1 cellular context compared by ENCODE assay signal in the genomic region with DNA sequence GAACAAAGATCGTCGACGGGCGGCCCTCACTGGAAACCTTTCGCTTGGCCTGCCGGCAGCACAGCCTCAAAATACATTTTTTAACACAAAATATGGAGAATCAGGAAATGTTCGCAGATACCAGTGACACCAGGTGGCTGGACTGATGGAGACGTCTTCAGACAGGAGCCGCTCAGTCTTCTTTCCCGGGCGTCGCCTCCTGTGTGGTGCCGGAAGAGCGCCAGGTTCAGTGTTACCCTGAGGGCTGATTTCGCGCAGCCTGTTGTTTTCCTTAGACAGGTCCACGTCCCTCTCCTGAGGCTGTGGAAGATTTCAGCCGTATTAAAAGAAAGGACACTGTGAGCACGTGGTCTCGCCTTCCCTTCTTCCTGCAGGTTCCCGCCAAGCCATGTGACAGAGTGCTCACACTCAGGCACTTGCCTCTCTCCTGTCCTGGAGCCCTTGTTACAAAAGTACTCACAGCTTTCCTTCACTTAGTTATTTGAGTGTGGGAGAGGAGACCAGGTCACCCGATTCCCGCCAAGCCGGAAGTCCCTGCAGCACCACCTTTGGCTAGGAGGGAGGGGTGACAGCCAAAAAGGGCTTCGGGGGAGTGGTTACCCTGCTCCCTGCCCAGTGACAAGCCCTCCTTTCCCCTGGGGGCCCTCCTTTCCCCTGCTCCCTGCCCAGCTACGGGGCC.
TF ChIP-seq lines count a peak whose summit lies in the region.

No MANE protein-coding gene starts in this region.

TF ChIP-seq in GM23338, 12 proteins besides CTCF, POLR2A, EP300 and RAD21:
- TF ChIP-seq STAT1 (IDR thresholded peaks at IDR 0.05; ENCODE audit: unreplicated experiment) (no peak), ETS1 (IDR thresholded peaks at IDR 0.05) (no peak), POLR2AphosphoS5 (IDR thresholded peaks at IDR 0.05; ENCODE audit: low read depth) (no peak), ZNF331 (CRISPR knock-in tag; IDR thresholded peaks at IDR 0.05; ENCODE audit: low read depth) (no peak), EZH2 (IDR thresholded peaks at IDR 0.05; ENCODE audit: low read depth, unreplicated experiment) (no peak)
- TF ChIP-seq, protein P1, sequence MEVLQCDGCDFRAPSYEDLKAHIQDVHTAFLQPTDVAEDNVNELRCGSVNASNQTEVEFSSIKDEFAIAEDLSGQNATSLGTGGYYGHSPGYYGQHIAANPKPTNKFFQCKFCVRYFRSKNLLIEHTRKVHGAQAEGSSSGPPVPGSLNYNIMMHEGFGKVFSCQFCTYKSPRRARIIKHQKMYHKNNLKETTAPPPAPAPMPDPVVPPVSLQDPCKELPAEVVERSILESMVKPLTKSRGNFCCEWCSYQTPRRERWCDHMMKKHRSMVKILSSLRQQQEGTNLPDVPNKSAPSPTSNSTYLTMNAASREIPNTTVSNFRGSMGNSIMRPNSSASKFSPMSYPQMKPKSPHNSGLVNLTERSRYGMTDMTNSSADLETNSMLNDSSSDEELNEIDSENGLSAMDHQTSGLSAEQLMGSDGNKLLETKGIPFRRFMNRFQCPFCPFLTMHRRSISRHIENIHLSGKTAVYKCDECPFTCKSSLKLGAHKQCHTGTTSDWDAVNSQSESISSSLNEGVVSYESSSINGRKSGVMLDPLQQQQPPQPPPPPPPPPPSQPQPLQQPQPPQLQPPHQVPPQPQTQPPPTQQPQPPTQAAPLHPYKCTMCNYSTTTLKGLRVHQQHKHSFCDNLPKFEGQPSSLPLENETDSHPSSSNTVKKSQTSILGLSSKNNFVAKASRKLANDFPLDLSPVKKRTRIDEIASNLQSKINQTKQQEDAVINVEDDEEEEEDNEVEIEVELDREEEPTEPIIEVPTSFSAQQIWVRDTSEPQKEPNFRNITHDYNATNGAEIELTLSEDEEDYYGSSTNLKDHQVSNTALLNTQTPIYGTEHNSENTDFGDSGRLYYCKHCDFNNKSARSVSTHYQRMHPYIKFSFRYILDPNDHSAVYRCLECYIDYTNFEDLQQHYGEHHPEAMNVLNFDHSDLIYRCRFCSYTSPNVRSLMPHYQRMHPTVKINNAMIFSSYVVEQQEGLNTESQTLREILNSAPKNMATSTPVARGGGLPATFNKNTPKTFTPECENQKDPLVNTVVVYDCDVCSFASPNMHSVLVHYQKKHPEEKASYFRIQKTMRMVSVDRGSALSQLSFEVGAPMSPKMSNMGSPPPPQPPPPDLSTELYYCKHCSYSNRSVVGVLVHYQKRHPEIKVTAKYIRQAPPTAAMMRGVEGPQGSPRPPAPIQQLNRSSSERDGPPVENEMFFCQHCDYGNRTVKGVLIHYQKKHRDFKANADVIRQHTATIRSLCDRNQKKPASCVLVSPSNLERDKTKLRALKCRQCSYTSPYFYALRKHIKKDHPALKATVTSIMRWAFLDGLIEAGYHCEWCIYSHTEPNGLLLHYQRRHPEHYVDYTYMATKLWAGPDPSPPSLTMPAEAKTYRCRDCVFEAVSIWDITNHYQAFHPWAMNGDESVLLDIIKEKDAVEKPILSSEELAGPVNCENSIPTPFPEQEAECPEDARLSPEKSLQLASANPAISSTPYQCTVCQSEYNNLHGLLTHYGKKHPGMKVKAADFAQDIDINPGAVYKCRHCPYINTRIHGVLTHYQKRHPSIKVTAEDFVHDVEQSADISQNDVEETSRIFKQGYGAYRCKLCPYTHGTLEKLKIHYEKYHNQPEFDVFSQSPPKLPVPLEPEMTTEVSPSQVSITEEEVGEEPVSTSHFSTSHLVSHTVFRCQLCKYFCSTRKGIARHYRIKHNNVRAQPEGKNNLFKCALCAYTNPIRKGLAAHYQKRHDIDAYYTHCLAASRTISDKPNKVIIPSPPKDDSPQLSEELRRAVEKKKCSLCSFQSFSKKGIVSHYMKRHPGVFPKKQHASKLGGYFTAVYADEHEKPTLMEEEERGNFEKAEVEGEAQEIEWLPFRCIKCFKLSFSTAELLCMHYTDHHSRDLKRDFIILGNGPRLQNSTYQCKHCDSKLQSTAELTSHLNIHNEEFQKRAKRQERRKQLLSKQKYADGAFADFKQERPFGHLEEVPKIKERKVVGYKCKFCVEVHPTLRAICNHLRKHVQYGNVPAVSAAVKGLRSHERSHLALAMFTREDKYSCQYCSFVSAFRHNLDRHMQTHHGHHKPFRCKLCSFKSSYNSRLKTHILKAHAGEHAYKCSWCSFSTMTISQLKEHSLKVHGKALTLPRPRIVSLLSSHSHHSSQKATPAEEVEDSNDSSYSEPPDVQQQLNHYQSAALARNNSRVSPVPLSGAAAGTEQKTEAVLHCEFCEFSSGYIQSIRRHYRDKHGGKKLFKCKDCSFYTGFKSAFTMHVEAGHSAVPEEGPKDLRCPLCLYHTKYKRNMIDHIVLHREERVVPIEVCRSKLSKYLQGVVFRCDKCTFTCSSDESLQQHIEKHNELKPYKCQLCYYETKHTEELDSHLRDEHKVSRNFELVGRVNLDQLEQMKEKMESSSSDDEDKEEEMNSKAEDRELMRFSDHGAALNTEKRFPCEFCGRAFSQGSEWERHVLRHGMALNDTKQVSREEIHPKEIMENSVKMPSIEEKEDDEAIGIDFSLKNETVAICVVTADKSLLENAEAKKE (CRISPR knock-in tag; IDR thresholded peaks at IDR 0.05) = no peak
- TF ChIP-seq, protein P2, sequence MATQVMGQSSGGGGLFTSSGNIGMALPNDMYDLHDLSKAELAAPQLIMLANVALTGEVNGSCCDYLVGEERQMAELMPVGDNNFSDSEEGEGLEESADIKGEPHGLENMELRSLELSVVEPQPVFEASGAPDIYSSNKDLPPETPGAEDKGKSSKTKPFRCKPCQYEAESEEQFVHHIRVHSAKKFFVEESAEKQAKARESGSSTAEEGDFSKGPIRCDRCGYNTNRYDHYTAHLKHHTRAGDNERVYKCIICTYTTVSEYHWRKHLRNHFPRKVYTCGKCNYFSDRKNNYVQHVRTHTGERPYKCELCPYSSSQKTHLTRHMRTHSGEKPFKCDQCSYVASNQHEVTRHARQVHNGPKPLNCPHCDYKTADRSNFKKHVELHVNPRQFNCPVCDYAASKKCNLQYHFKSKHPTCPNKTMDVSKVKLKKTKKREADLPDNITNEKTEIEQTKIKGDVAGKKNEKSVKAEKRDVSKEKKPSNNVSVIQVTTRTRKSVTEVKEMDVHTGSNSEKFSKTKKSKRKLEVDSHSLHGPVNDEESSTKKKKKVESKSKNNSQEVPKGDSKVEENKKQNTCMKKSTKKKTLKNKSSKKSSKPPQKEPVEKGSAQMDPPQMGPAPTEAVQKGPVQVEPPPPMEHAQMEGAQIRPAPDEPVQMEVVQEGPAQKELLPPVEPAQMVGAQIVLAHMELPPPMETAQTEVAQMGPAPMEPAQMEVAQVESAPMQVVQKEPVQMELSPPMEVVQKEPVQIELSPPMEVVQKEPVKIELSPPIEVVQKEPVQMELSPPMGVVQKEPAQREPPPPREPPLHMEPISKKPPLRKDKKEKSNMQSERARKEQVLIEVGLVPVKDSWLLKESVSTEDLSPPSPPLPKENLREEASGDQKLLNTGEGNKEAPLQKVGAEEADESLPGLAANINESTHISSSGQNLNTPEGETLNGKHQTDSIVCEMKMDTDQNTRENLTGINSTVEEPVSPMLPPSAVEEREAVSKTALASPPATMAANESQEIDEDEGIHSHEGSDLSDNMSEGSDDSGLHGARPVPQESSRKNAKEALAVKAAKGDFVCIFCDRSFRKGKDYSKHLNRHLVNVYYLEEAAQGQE (IDR thresholded peaks at IDR 0.05; ENCODE audit: unreplicated experiment) = no peak
